Comparison of ENCODE assay signal across 17 cellular contexts in the genomic region with DNA sequence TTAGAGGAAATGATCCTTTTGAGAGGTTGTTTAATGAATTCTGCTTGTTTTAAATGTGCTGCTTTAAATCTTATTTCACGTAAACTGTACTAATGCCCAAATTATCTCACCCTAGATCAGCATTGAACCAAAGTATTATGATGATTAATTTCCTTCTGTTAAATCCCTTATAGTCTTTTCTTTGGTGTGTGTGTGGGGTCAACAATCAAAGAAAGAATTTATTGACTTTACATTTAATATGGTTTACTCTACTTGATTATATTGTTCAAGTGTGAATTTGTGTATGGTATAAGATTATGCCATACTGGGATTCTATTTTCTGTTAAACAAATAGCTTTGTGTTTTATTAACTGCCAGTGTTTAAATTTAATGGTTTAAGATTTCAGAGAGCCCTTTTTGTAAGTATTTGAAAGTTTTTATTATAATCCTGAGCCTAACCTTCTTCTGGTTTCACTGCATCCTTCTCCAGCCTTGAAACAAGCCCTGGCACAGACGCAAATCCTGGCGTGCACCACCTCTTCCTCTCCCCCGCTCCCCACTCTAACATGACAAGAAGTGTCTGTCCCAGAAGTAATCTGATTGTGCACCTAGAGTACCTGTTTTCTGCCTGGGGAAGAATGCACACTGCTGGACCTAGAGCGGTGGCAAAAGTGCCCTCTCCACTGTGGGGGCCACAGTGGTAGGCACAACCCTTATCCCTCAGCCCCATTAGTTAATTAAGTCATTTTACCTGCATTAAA.
DNase-seq lines count a peak whose midpoint lies in the region; ATAC-seq and TF ChIP-seq lines count a peak whose summit lies in the region.
"Had no signal": no experiment of that assay in that cellular context is flagged by ENCODE, and none has a peak within 500 bp of the region (broad histone marks: within the 10 kb centered on the region; RNA-seq: fewer than 3 reads in every experiment).

No MANE protein-coding gene starts in this region.

- H3K27me3 Mint-ChIP-seq in activated naive CD8-positive, alpha-beta T cell: no peaks in the 10 kb centered on the region
- H3K27me3 Mint-ChIP-seq in activated naive CD8-positive, alpha-beta T cell treated with anti-CD3 and anti-CD28 coated beads, Interleukin-2, amount 50 U/mL, for 24 hours: no peaks in the 10 kb centered on the region
- no peaks in the 10 kb centered on the region for H3K27me3 Mint-ChIP-seq in CD14-positive monocyte (ENCODE audit: low read depth in 3 of 3)
- H3K27me3 Mint-ChIP-seq: B cell had no signal

- H3K36me3 Mint-ChIP-seq in activated naive CD8-positive, alpha-beta T cell: peaks cover 5% of the 10 kb centered on the region
- no peaks in the 10 kb centered on the region for H3K36me3 Mint-ChIP-seq in activated naive CD8-positive, alpha-beta T cell treated with anti-CD3 and anti-CD28 coated beads, Interleukin-2, amount 50 U/mL, for 24 hours (ENCODE audit: low read depth)
- H3K36me3 Mint-ChIP-seq in CD14-positive monocyte: peaks cover 0 to 6% of the 10 kb centered on the region in 2 donors

- peak overlapping the region; percentile 30 for H3K27ac Mint-ChIP-seq in activated naive CD8-positive, alpha-beta T cell
- H3K27ac Mint-ChIP-seq in activated naive CD8-positive, alpha-beta T cell treated with anti-CD3 and anti-CD28 coated beads, Interleukin-2, amount 50 U/mL, for 24 hours: no peak overlapping the region
- peak overlapping the region in 3 of 7 donors; percentile 21 to 78 (median 65) for H3K27ac Mint-ChIP-seq in CD14-positive monocyte
- H3K27ac Mint-ChIP-seq: B cell, neural progenitor cell had no signal

- H3K9me3 Mint-ChIP-seq in activated naive CD8-positive, alpha-beta T cell (ENCODE audit: low read depth): no peaks in the 10 kb centered on the region
- no peaks in the 10 kb centered on the region for H3K9me3 Mint-ChIP-seq in activated naive CD8-positive, alpha-beta T cell treated with anti-CD3 and anti-CD28 coated beads, Interleukin-2, amount 50 U/mL, for 24 hours
- H3K9me3 Mint-ChIP-seq in CD14-positive monocyte: peaks cover 0 to 1% (median 0%) of the 10 kb centered on the region in 7 donors
- H3K9me3 Mint-ChIP-seq: neural progenitor cell had no signal

- H3K27ac ChIP-seq in Peyer's patch: no peak overlapping the region
- H3K27ac ChIP-seq: colonic mucosa, neural progenitor cell had no signal

- TF ChIP-seq POLR2A in Peyer's patch (IDR thresholded peaks at IDR 0.05): no peak

- H3K4me1 ChIP-seq in Peyer's patch: peaks cover 0 to 19% (median 0%) of the 10 kb centered on the region in 4 donors
- H3K4me1 ChIP-seq: colonic mucosa had no signal

- ATAC-seq in activated naive CD8-positive, alpha-beta T cell treated with anti-CD3 and anti-CD28 coated beads, Interleukin-2, amount 50 U/mL, for 24 hours: no peak

- peaks cover 63% of the 10 kb centered on the region for H3K4me1 Mint-ChIP-seq in activated naive CD8-positive, alpha-beta T cell (ENCODE audit: low read depth)
- H3K4me1 Mint-ChIP-seq in activated naive CD8-positive, alpha-beta T cell treated with anti-CD3 and anti-CD28 coated beads, Interleukin-2, amount 50 U/mL, for 24 hours: peaks cover 62% of the 10 kb centered on the region
- H3K4me1 Mint-ChIP-seq in CD14-positive monocyte: peaks cover 25% of the 10 kb centered on the region

- DNase-seq in activated naive CD8-positive, alpha-beta T cell treated with anti-CD3 and anti-CD28 coated beads, Interleukin-2, amount 50 U/mL, for 24 hours: no peak
- DNase-seq in NCI-H69 (lab: John Stamatoyannopoulos, UW) (peak; percentile 57), epithelial cell of esophagus (ENCODE audit: low read depth) (peak; percentile 15), NCI-H510A (lab: John Stamatoyannopoulos, UW) (no peak), Peyer's patch (no peak), NCI-H1930 (lab: John Stamatoyannopoulos, UW) (no peak), CD14-positive monocyte (ENCODE audit: low spot score) (no peak)
- DNase-seq: activated CD4-positive, alpha-beta T cell treated with anti-CD3 and anti-CD28 coated beads for 4 hours; aorta; colonic mucosa; DMS79 treated with DMSO at 0.1 percent for 48 hours; MG63; NCI-H2107; NCI-H774 had no signal

- H3K4me3 Mint-ChIP-seq in activated naive CD8-positive, alpha-beta T cell: no peak overlapping the region
- H3K4me3 Mint-ChIP-seq in activated naive CD8-positive, alpha-beta T cell treated with anti-CD3 and anti-CD28 coated beads, Interleukin-2, amount 50 U/mL, for 24 hours: no peak overlapping the region
- H3K4me3 Mint-ChIP-seq in CD14-positive monocyte: no peak overlapping the region
- H3K4me3 Mint-ChIP-seq: B cell, neural progenitor cell had no signal

- H3K4me3 ChIP-seq in epithelial cell of esophagus (ENCODE audit: low read length) (no peak overlapping the region), Peyer's patch (no peak overlapping the region)
- H3K4me3 ChIP-seq: colonic mucosa, MG63, neural progenitor cell had no signal

- no peaks in the 10 kb centered on the region for H3K36me3 ChIP-seq in Peyer's patch
- H3K36me3 ChIP-seq: colonic mucosa, MG63, neural progenitor cell had no signal

- no peaks in the 10 kb centered on the region for H3K9me3 ChIP-seq in Peyer's patch
- H3K9me3 ChIP-seq: colonic mucosa, MG63 had no signal

- intact Hi-C loops in CD14-positive monocyte (cut with micrococcal nuclease): loop anchor here in 1 of 2 donors (10.0 kb wide), 1 partner anchor 72 kb away; the partner anchor contains the start of gene KAT6B

- no peaks in the 10 kb centered on the region for H3K27me3 ChIP-seq in Peyer's patch
- H3K27me3 ChIP-seq: colonic mucosa, MG63, neural progenitor cell had no signal

- no peak for TF ChIP-seq CTCF in epithelial cell of esophagus (IDR thresholded peaks at IDR 0.05; ENCODE audit: insufficient read depth, low read depth, low read length, missing control alignments)
- TF ChIP-seq CTCF in Peyer's patch (IDR thresholded peaks at IDR 0.05): no peak
- no peak for TF ChIP-seq CTCF in CD14-positive monocyte (IDR thresholded peaks at IDR 0.05)

Comparison
In these comparisons a context has a peak if more than half of its experiments do, and no peak if none do; other contexts are left out.
1. DNase-seq: peak in NCI-H69 (single experiment) and epithelial cell of esophagus (single experiment); none in activated naive CD8-positive, alpha-beta T cell treated with anti-CD3 and anti-CD28 coated beads, Interleukin-2, amount 50 U/mL, for 24 hours (single experiment), NCI-H510A (single experiment), Peyer's patch (0 of 3), NCI-H1930 (0 of 2) and CD14-positive monocyte (single experiment).